8 cellular contexts compared by ENCODE assay signal in the genomic region with DNA sequence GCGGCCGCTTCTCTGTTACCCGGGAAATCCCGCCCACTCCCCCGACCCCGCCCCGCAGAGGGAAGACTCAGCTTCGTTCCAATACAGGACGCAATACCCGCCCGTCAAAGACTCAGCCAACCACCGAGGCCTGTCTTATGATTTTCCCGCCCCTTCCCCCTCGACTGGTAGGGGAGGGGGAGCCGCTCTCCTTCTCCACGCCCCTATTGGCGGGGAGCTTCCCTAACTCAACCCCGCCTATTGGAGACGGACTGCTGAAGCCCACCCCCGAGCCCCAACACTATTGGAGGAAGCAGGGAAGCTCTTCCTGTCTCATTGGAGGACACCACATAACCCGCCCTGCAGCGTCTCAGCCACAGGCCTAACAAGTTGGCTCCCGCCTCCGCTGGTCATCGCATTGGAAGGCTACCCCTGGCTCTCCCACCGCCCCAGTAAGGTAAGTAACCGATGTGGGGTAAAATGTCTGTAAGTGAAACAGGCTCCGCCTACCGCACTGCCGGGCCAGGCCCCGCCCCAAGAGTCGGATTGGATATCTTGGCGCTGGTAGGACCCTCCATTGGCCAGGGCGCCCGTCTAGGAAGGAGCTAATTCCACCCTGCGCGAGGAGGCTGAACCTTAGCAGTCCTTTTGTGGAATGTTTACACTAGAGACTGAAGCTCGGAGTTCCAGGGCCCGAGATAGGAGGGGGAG. TPM values are rescaled to one million over a fixed set of nuclear protein-coding genes. Genes with fewer than 3 reads are reported as not detected.
DNase-seq lines count a peak whose midpoint lies in the region; ATAC-seq and TF ChIP-seq lines count a peak whose summit lies in the region.

Gene SIN3A (minus strand): TSS at position 17 of the 690 bp plus-strand sequence. CDS start 21,315 bp downstream, outside the sequence.

- peak within 1 kb of the TSS; percentile 84 for H3K4me2 ChIP-seq in hepatocyte

- peak within 1 kb of the TSS; percentile 46 for H3K4me3 ChIP-seq in hepatocyte

- peak within 1 kb of the TSS; percentile 28 for H2AFZ ChIP-seq in hepatocyte

- H3K27me3 ChIP-seq in hepatocyte, result no peaks in the 10 kb centered on the region

- TF ChIP-seq POLR2A in GM18505 (IDR thresholded peaks at IDR 0.05; ENCODE audit: borderline replicate concordance, extremely low read depth, insufficient read depth, insufficient read length), result peak; percentile 33

- peaks cover 18% of the 10 kb centered on the region for H3K4me1 ChIP-seq in hepatocyte (ENCODE audit: insufficient read depth)

- peaks cover 35% of the 10 kb centered on the region for H4K20me1 ChIP-seq in hepatocyte (ENCODE audit: insufficient read depth, poor library complexity, severe bottlenecking)

- ATAC-seq in GM18505 (IDR thresholded peaks at IDR 0.05; ENCODE audit: unreplicated experiment), result peak; percentile 36
- peak; percentile 32 for ATAC-seq in HG03025 (IDR thresholded peaks at IDR 0.05; ENCODE audit: low FRiP score, unreplicated experiment)

- 2% methylated on average over 26 of the region's 39 CpGs for whole genome bisulfite sequencing in hepatocyte (ENCODE audit: low lambda C conversion rate, missing lambda C conversion rate)

- DNase-seq in NCI-H2081 (lab: John Stamatoyannopoulos, UW) (peak; percentile 100), T1000 (lab: John Stamatoyannopoulos, UW) (peak; percentile 97), astrocyte of the hippocampus (ENCODE audit: low read depth, low spot score) (peak; percentile 100), hepatocyte (ENCODE audit: low spot score) (peak; percentile 100), renal cortical epithelial cell (ENCODE audit: low read depth) (peak; percentile 100), epidermal melanocyte (ENCODE audit: insufficient read length, low spot score) (no peak)

- H3K9me2 ChIP-seq in hepatocyte (replicated peaks; ENCODE audit: insufficient read depth), result no peaks in the 10 kb centered on the region

- H3K79me2 ChIP-seq in hepatocyte, result peaks cover 36% of the 10 kb centered on the region

- peak within 1 kb of the TSS; percentile 98 for H3K27ac ChIP-seq in hepatocyte

- no peaks in the 10 kb centered on the region for H3K9me3 ChIP-seq in hepatocyte (ENCODE audit: low read depth)

- TF ChIP-seq CTCF in hepatocyte (IDR thresholded peaks at IDR 0.05; ENCODE audit: poor library complexity), result no peak

- no peaks in the 10 kb centered on the region for H3K36me3 ChIP-seq in hepatocyte (replicated peaks; ENCODE audit: insufficient read depth, low read depth)

RNA-seq across cellular contexts. Expression of gene SIN3A, which starts in this region (rescaled TPM):
- total RNA-seq in hepatocyte (28.8 and 35.8 TPM in 2 replicates), renal cortical epithelial cell (18.8 and 66.0 TPM in 2 replicates)
- polyA plus RNA-seq in hepatocyte, result 13.3 and 16.5 TPM in 2 replicates
